In the genomic region with DNA sequence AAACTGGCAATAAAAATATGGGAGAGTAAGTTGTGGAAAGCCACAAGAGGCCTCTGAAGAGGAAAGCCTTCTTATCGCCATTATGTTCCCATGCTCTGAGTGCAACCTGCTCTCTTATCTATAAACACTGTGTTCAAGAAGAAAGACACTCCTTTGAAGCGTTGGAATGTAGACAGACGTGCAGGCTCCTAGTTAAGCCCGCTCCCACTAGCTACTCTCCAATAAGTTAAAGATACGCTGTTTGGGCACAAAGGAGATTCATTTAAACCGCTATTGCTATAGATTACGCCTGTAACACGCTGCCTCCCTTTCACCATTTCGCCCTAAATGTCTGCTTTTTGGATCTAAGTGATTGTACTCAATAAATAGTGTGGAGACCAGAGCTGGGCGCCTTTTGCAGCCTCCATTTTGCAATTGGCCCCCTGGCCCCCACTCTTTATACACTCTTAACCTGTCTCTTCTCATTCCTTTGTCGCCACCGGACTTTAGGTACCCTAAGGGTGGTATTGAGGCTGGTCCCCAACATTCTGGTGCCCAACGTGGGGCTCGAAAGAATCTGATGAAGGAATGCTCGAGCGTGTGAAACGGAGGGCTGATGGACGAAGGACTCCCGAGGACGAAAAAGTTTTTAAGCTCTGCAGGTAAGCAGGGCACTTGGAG, we compare ENCODE assay signal across 8 cellular contexts. TPM values are rescaled to one million over a fixed set of nuclear protein-coding genes. Genes with fewer than 3 reads are reported as not detected.
DNase-seq lines count a peak whose midpoint lies in the region; ATAC-seq and TF ChIP-seq lines count a peak whose summit lies in the region.
"Not testable (repeated sequence)": the region's sequence is repeated elsewhere in the genome, so short reads cannot be mapped to it uniquely, and the experiment has no call there.

No MANE protein-coding gene starts in this region.

- H3K4me1 ChIP-seq in CD4-positive, alpha-beta memory T cell (ENCODE audit: insufficient read depth, low read length); HUES64 (ENCODE audit: insufficient read depth, low read length); adipocyte (ENCODE audit: control insufficient read depth, insufficient read depth, low read length); thymus (ENCODE audit: control insufficient read depth, insufficient read depth, low read length): not testable (repeated sequence)
- peaks cover 12 to 15% of the 10 kb centered on the region in 2 experiments for H3K4me1 ChIP-seq in neutrophil (ENCODE audit: control insufficient read depth in 1 of 2, insufficient read depth in 1 of 2, low read depth in 1 of 2, low read length in 1 of 2)

- peak; percentile 52 for ATAC-seq in left colon

- intact Hi-C loops in CD4-positive, alpha-beta memory T cell (cut with micrococcal nuclease), result loop anchor here (1.0 to 2.0 kb wide), 9 partner anchors 10 to 1829 kb away; partner anchors contain the start of gene POM121L2
- intact Hi-C loops in left colon (cut with DNase I, micrococcal nuclease), result loop anchor here in 1 of 2 donors (5.0 to 10.0 kb wide), 2 partner anchors 330 to 707 kb away; a partner anchor contains a TSS

- 34% methylated on average over 18 of the region's 20 CpGs for WGBS in HUES64
- 25% methylated on average over 20 of the region's 20 CpGs for WGBS in thymus

- peak in 1 of 5 donors; percentile 7 for DNase-seq in CD4-positive, alpha-beta memory T cell
- DNase-seq in adipocyte (ENCODE audit: low read depth); epithelial cell of prostate (ENCODE audit: low read depth, low spot score): not testable (repeated sequence)
- peak in 1 of 2 donors; percentile 17 for DNase-seq in left colon

- not testable (repeated sequence) for TF ChIP-seq CTCF in neutrophil (IDR thresholded peaks at IDR 0.05)

- H3K4me3 ChIP-seq in CD4-positive, alpha-beta memory T cell (ENCODE audit: low read length in 2 of 2), result peak overlapping the region; percentile 58 to 73
- peak overlapping the region; percentile 72 for H3K4me3 ChIP-seq in HUES64 (ENCODE audit: low read length)
- peak overlapping the region; percentile 87 for H3K4me3 ChIP-seq in adipocyte (ENCODE audit: low read length)
- H3K4me3 ChIP-seq in neutrophil (ENCODE audit: low read depth in 1 of 2, low read length in 1 of 2), result peak overlapping the region; percentile 51 to 54
- H3K4me3 ChIP-seq in thymus (ENCODE audit: low read length), result peak overlapping the region; percentile 71

- not testable (repeated sequence) for H3K27me3 ChIP-seq in CD4-positive, alpha-beta memory T cell (ENCODE audit: insufficient read depth, low read length); adipocyte (replicated peaks; ENCODE audit: control insufficient read depth, insufficient read depth, low read length); thymus (ENCODE audit: control insufficient read depth, insufficient read depth)
- H3K27me3 ChIP-seq in HUES64 (ENCODE audit: insufficient read depth, low read length) (peaks cover 13% of the 10 kb centered on the region), neutrophil (peaks cover 43% of the 10 kb centered on the region)

- H3K27me3 Mint-ChIP-seq in CD4-positive, alpha-beta memory T cell; T-helper 1 cell treated with Interleukin-12 subunit alpha and Interleukin-12 subunit beta and Interleukin-4 antibody, amounts not matched to agents 30 μg/mL and 1 μg/mL, for 36 hours (ENCODE audit: low read depth): not testable (repeated sequence)

- H3K36me3 Mint-ChIP-seq in CD4-positive, alpha-beta memory T cell; T-helper 1 cell treated with Interleukin-12 subunit alpha and Interleukin-12 subunit beta and Interleukin-4 antibody, amounts not matched to agents 30 μg/mL and 1 μg/mL, for 36 hours (ENCODE audit: low read depth): not testable (repeated sequence)

- H3K27ac Mint-ChIP-seq in CD4-positive, alpha-beta memory T cell, result peak overlapping the region in 6 of 7 donors; percentile 49 to 86 (median 72)
- peak overlapping the region; percentile 58 for H3K27ac Mint-ChIP-seq in T-helper 1 cell treated with Interleukin-12 subunit alpha and Interleukin-12 subunit beta and Interleukin-4 antibody, amounts not matched to agents 30 μg/mL and 1 μg/mL, for 36 hours

- H3K4me1 Mint-ChIP-seq in CD4-positive, alpha-beta memory T cell, result peaks cover 2 to 20% (median 15%) of the 10 kb centered on the region in 4 donors
- peaks cover 11% of the 10 kb centered on the region for H3K4me1 Mint-ChIP-seq in T-helper 1 cell treated with Interleukin-12 subunit alpha and Interleukin-12 subunit beta and Interleukin-4 antibody, amounts not matched to agents 30 μg/mL and 1 μg/mL, for 36 hours (ENCODE audit: low read depth)

- not testable (repeated sequence) for H3K36me3 ChIP-seq in CD4-positive, alpha-beta memory T cell (ENCODE audit: insufficient read depth, low read length); HUES64 (ENCODE audit: insufficient read depth, low read length); adipocyte (ENCODE audit: control insufficient read depth, insufficient read depth, low read length, severe bottlenecking); neutrophil; thymus (ENCODE audit: control insufficient read depth, insufficient read depth)

- POLR2A ChIA-PET in CD4-positive, alpha-beta memory T cell (lab: Charles Lee; ENCODE audit: partially characterized antibody), result interaction anchor here (0.6 to 2.2 kb wide), 13 partner anchors 8 to 1222 kb away, joined by 3 to 18 read pairs (median 3); a partner anchor contains a TSS

- H3K9ac ChIP-seq in HUES64 (ENCODE audit: low read depth, low read length), result peak overlapping the region; percentile 82
- peak overlapping the region; percentile 76 for H3K9ac ChIP-seq in adipocyte (ENCODE audit: low read length)

- H3K4me3 Mint-ChIP-seq in CD4-positive, alpha-beta memory T cell, result peak overlapping the region; percentile 79 to 96 (median 93)
- peak overlapping the region; percentile 88 for H3K4me3 Mint-ChIP-seq in T-helper 1 cell treated with Interleukin-12 subunit alpha and Interleukin-12 subunit beta and Interleukin-4 antibody, amounts not matched to agents 30 μg/mL and 1 μg/mL, for 36 hours

- H3K9me3 ChIP-seq in CD4-positive, alpha-beta memory T cell (ENCODE audit: control insufficient read depth in 1 of 2, low read length in 2 of 2); HUES64 (ENCODE audit: insufficient read depth, low read depth, low read length); adipocyte (ENCODE audit: control insufficient read depth, low read length); neutrophil; thymus (ENCODE audit: control insufficient read depth): not testable (repeated sequence)

- CTCF ChIA-PET in CD4-positive, alpha-beta memory T cell (lab: Charles Lee; ENCODE audit: partially characterized antibody), result interaction anchor here (0.7 to 3.7 kb wide), 15 partner anchors 10 to 1168 kb away, joined by 3 to 26 read pairs (median 4); no protein-coding TSS in a partner anchor

- H3K27ac ChIP-seq in CD4-positive, alpha-beta memory T cell (ENCODE audit: low read depth, low read length), result peak overlapping the region; percentile 44
- H3K27ac ChIP-seq in HUES64 (ENCODE audit: low read depth, low read length) (peak overlapping the region; percentile 50; the same call in 1 of the 2 replicates), epithelial cell of prostate (peak overlapping the region; percentile 79)
- H3K27ac ChIP-seq in neutrophil; thymus (ENCODE audit: low read depth): not testable (repeated sequence)

- H3K9me3 Mint-ChIP-seq in CD4-positive, alpha-beta memory T cell; T-helper 1 cell treated with Interleukin-12 subunit alpha and Interleukin-12 subunit beta and Interleukin-4 antibody, amounts not matched to agents 30 μg/mL and 1 μg/mL, for 36 hours: not testable (repeated sequence)

RNA-seq across cellular contexts. Expression of gene PRSS16, which starts 59.8 kb away (rescaled TPM):
- total RNA-seq in CD4-positive, alpha-beta memory T cell, result 1 to 10 TPM; 1.9 to 2.5 TPM
- 1 to 10 TPM; 1.5 to 3.3 TPM for polyA plus RNA-seq in CD4-positive, alpha-beta memory T cell
- polyA plus RNA-seq in HUES64 (2013, experiment 1 of 2), result 8.0 TPM
- polyA plus RNA-seq in HUES64 (2013, experiment 2 of 2), result 8.5 TPM
- 10 to 100 TPM; 23.2 to 32.9 TPM for total RNA-seq in left colon
- 96.4 TPM for polyA plus RNA-seq in thymus

Comparison
In these comparisons a context has a peak if more than half of its experiments do, and no peak if none do; other contexts are left out.
1. RNA of gene PRSS16, which starts 59.8 kb away (total RNA-seq): 23.2 to 32.9 TPM in left colon; 1.9 to 2.5 TPM in CD4-positive, alpha-beta memory T cell; every median in the first group is over 4 times any median in the second.
2. Peak in every context shown above with its lines, with median percentiles within 50 percentile points of each other: H3K4me3 ChIP-seq.